ENCODE assay signal across 8 cellular contexts in genomic region chr12:115998119-115998633, GRCh38.
A peak's percentile ranks its signal among the peaks of the same experiment; 100 is the strongest.
DNase-seq lines count a peak whose midpoint lies in the region; ATAC-seq and TF ChIP-seq lines count a peak whose summit lies in the region.

No MANE protein-coding gene starts in this region.

- peaks cover 19% of the 10 kb centered on the region for H3K4me1 Mint-ChIP-seq in activated naive CD4-positive, alpha-beta T cell treated with anti-CD3 and anti-CD28 coated beads for 36 hours (ENCODE audit: low read depth)
- no peaks in the 10 kb centered on the region for H3K4me1 Mint-ChIP-seq in activated naive CD4-positive, alpha-beta T cell treated with anti-CD3 and anti-CD28 coated beads, Interleukin-2, amount 10 ng/mL, durations not matched to agents 7 days and 5 days
- H3K4me1 Mint-ChIP-seq in IgD-negative memory B cell (peaks cover 7 to 11% (median 11%) of the 10 kb centered on the region in 3 donors), osteocyte (ENCODE audit: unreplicated experiment) (peaks cover 25% of the 10 kb centered on the region)

- H3K27ac Mint-ChIP-seq in activated naive CD4-positive, alpha-beta T cell treated with anti-CD3 and anti-CD28 coated beads for 36 hours, result no peak overlapping the region
- no peak overlapping the region for H3K27ac Mint-ChIP-seq in activated naive CD4-positive, alpha-beta T cell treated with anti-CD3 and anti-CD28 coated beads, Interleukin-2, amount 10 ng/mL, durations not matched to agents 7 days and 5 days
- H3K27ac Mint-ChIP-seq in IgD-negative memory B cell, result peak overlapping the region; percentile 68 to 91 (median 70)
- peak overlapping the region; percentile 68 for H3K27ac Mint-ChIP-seq in osteocyte (ENCODE audit: unreplicated experiment)

- no peaks in the 10 kb centered on the region for H3K9me3 Mint-ChIP-seq in activated naive CD4-positive, alpha-beta T cell treated with anti-CD3 and anti-CD28 coated beads for 36 hours
- no peaks in the 10 kb centered on the region for H3K9me3 Mint-ChIP-seq in activated naive CD4-positive, alpha-beta T cell treated with anti-CD3 and anti-CD28 coated beads, Interleukin-2, amount 10 ng/mL, durations not matched to agents 7 days and 5 days
- H3K9me3 Mint-ChIP-seq in IgD-negative memory B cell, result no peaks in the 10 kb centered on the region
- no peaks in the 10 kb centered on the region for H3K9me3 Mint-ChIP-seq in osteocyte (ENCODE audit: unreplicated experiment)

- TF ChIP-seq CTCF in fibroblast of the aortic adventitia (IDR thresholded peaks at IDR 0.05; ENCODE audit: insufficient read depth, low read length) (peak; percentile 65), osteocyte (IDR thresholded peaks at IDR 0.05) (peak; percentile 79)

- ATAC-seq in HG03565 (IDR thresholded peaks at IDR 0.05; ENCODE audit: unreplicated experiment) (no peak), HG02610 (IDR thresholded peaks at IDR 0.05; ENCODE audit: unreplicated experiment) (no peak)

- intact Hi-C loops in activated naive CD4-positive, alpha-beta T cell treated with anti-CD3 and anti-CD28 coated beads for 36 hours (cut with micrococcal nuclease), result loop anchor here (1.0 to 5.0 kb wide), 5 partner anchors 69 to 709 kb away; no protein-coding TSS in a partner anchor

- CTCF ChIA-PET in activated naive CD4-positive, alpha-beta T cell treated with anti-CD3 and anti-CD28 coated beads for 36 hours (lab: Charles Lee), result interaction anchor here (0.7 to 1.8 kb wide), 20 partner anchors 9 to 602 kb away, joined by 3 to 6 read pairs (median 4); partner anchors contain the start of gene MAP1LC3B2
- CTCF ChIA-PET in activated naive CD4-positive, alpha-beta T cell treated with anti-CD3 and anti-CD28 coated beads, Interleukin-2, amount 10 ng/mL, durations not matched to agents 7 days and 5 days (lab: Charles Lee), result interaction anchor here (0.9 to 3.0 kb wide), 10 partner anchors 10 to 711 kb away, joined by 3 to 11 read pairs (median 4); no protein-coding TSS in a partner anchor

- H3K4me3 Mint-ChIP-seq in activated naive CD4-positive, alpha-beta T cell treated with anti-CD3 and anti-CD28 coated beads for 36 hours, result no peak overlapping the region
- no peak overlapping the region for H3K4me3 Mint-ChIP-seq in activated naive CD4-positive, alpha-beta T cell treated with anti-CD3 and anti-CD28 coated beads, Interleukin-2, amount 10 ng/mL, durations not matched to agents 7 days and 5 days
- peak overlapping the region in 2 of 4 donors; percentile 19 to 63 for H3K4me3 Mint-ChIP-seq in IgD-negative memory B cell
- no peak overlapping the region for H3K4me3 Mint-ChIP-seq in osteocyte (ENCODE audit: unreplicated experiment)

- DNase-seq in activated naive CD4-positive, alpha-beta T cell treated with anti-CD3 and anti-CD28 coated beads for 36 hours, result peak; percentile 32
- DNase-seq in activated naive CD4-positive, alpha-beta T cell treated with anti-CD3 and anti-CD28 coated beads, Interleukin-2, amount 10 ng/mL, durations not matched to agents 7 days and 5 days, result no peak
- peak; percentile 3 for DNase-seq in T1000 (lab: John Stamatoyannopoulos, UW)
- DNase-seq in fibroblast of the aortic adventitia (ENCODE audit: low read depth), result peak; percentile 81
- no peak for DNase-seq in osteocyte (ENCODE audit: extremely low spot score, unreplicated experiment)

- no peaks in the 10 kb centered on the region for H3K27me3 Mint-ChIP-seq in activated naive CD4-positive, alpha-beta T cell treated with anti-CD3 and anti-CD28 coated beads for 36 hours (ENCODE audit: low read depth)
- no peaks in the 10 kb centered on the region for H3K27me3 Mint-ChIP-seq in activated naive CD4-positive, alpha-beta T cell treated with anti-CD3 and anti-CD28 coated beads, Interleukin-2, amount 10 ng/mL, durations not matched to agents 7 days and 5 days
- no peaks in the 10 kb centered on the region for H3K27me3 Mint-ChIP-seq in IgD-negative memory B cell
- no peaks in the 10 kb centered on the region for H3K27me3 Mint-ChIP-seq in osteocyte (ENCODE audit: unreplicated experiment)

- H3K36me3 Mint-ChIP-seq in activated naive CD4-positive, alpha-beta T cell treated with anti-CD3 and anti-CD28 coated beads for 36 hours (ENCODE audit: low read depth), result peaks cover 14% of the 10 kb centered on the region
- H3K36me3 Mint-ChIP-seq in activated naive CD4-positive, alpha-beta T cell treated with anti-CD3 and anti-CD28 coated beads, Interleukin-2, amount 10 ng/mL, durations not matched to agents 7 days and 5 days, result peaks cover 32% of the 10 kb centered on the region
- no peaks in the 10 kb centered on the region for H3K36me3 Mint-ChIP-seq in IgD-negative memory B cell
- H3K36me3 Mint-ChIP-seq in osteocyte (ENCODE audit: unreplicated experiment), result peaks cover 43% of the 10 kb centered on the region

- H3K4me3 ChIP-seq in fibroblast of the aortic adventitia (ENCODE audit: low read depth, low read length), result no peak overlapping the region

Comparison
In these comparisons a context has a peak if more than half of its experiments do, and no peak if none do; other contexts are left out.
1. DNase-seq: peak in activated naive CD4-positive, alpha-beta T cell treated with anti-CD3 and anti-CD28 coated beads for 36 hours (single experiment), T1000 (single experiment) and fibroblast of the aortic adventitia (single experiment); none in activated naive CD4-positive, alpha-beta T cell treated with anti-CD3 and anti-CD28 coated beads, Interleukin-2, amount 10 ng/mL, durations not matched to agents 7 days and 5 days (single experiment) and osteocyte (single experiment).
2. H3K27ac Mint-ChIP-seq: peak in IgD-negative memory B cell (3 of 3) and osteocyte (single experiment); none in activated naive CD4-positive, alpha-beta T cell treated with anti-CD3 and anti-CD28 coated beads for 36 hours (single experiment) and activated naive CD4-positive, alpha-beta T cell treated with anti-CD3 and anti-CD28 coated beads, Interleukin-2, amount 10 ng/mL, durations not matched to agents 7 days and 5 days (single experiment).